35 cellular contexts compared by ENCODE assay signal in the genomic region with DNA sequence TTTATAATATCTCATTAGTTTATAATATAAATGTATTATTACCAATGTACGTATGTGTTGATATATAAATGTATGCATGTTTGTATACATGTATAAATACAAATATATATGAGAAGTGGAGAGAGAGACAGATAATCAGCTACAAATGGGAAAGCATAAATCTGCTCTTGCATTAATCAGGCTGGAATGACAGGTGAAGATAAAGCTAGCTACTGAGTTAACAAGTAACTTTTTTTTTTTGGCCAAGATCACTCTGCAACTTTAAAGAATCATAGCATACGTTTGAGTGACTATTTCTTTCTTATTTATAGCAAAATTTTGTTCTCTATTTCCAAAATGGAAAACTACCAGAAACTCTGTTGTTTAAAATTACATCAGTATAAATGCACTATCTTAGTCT.
"Had no signal": no experiment of that assay in that cellular context is flagged by ENCODE, and none has a peak within 500 bp of the region (broad histone marks: within the 10 kb centered on the region; RNA-seq: fewer than 3 reads in every experiment).

No MANE protein-coding gene starts in this region.

- H3K36me3 ChIP-seq: MG63 had no signal

- H3K27me3 ChIP-seq: MG63 had no signal

- H3K4me3 ChIP-seq: MG63 had no signal

- H3K9me3 ChIP-seq: MG63 had no signal

- DNase-seq: Karpas-422, Kasumi-1, MG63, MM.1S, MV-4-11, NCI-H1048, NCI-H1092, NCI-H1092 treated with DMSO at 0.1 percent for 48 hours, NCI-H1105, NCI-H1105 treated with DMSO at 0.1 percent for 48 hours, NCI-H1417, NCI-H1417 treated with DMSO at 0.1 percent for 48 hours, NCI-H1436, NCI-H1436 treated with DMSO at 0.1 percent for 48 hours, NCI-H146, NCI-H1694, NCI-H1694 treated with DMSO at 0.1 percent for 48 hours, NCI-H187, NCI-H187 treated with DMSO at 0.1 percent for 48 hours, NCI-H1930, NCI-H2029, NCI-H2029 treated with DMSO at 0.1 percent for 48 hours, NCI-H2081, NCI-H2081 treated with DMSO at 0.1 percent for 48 hours, NCI-H2107, NCI-H2171, NCI-H2171 treated with DMSO at 0.1 percent for 48 hours, NCI-H2227 treated with DMSO at 0.1 percent for 48 hours, NCI-H226, NCI-H345, NCI-H446, NCI-H446 treated with DMSO at 0.1 percent for 48 hours, NCI-H510A treated with DMSO at 0.1 percent for 48 hours, NCI-H524 had no signal

- H3K27ac ChIP-seq: KMS-11 had no signal
